Comparison of ENCODE assay signal across 21 cellular contexts in genomic region chr4:58138786-58139185, GRCh38.
DNase-seq lines count a peak whose midpoint lies in the region; ATAC-seq and FAIRE-seq lines count a peak whose summit lies in the region.
"Had no signal": no experiment of that assay in that cellular context is flagged by ENCODE, and none has a peak within 500 bp of the region (broad histone marks: within the 10 kb centered on the region; RNA-seq: fewer than 3 reads in every experiment).

No MANE protein-coding gene starts in this region.

- no peak overlapping the region for H3K27ac Mint-ChIP-seq in activated CD4-positive, alpha-beta T cell treated with anti-CD3 and anti-CD28 coated beads, Interleukin-2, amount 10 ng/mL, durations not matched to agents 24 days and 14 days
- H3K27ac Mint-ChIP-seq: CD4-positive, alpha-beta memory T cell had no signal

- H3K4me3 ChIP-seq in mesodermal cell (ENCODE audit: extremely low read depth, insufficient read depth, low read length, poor library complexity, severe bottlenecking), result no peak overlapping the region
- H3K4me3 ChIP-seq: GM12878, GM23248, SJCRH30 had no signal

- no peak overlapping the region for H3K4me3 Mint-ChIP-seq in activated CD4-positive, alpha-beta T cell treated with anti-CD3 and anti-CD28 coated beads, Interleukin-2, amount 10 ng/mL, durations not matched to agents 24 days and 14 days
- H3K4me3 Mint-ChIP-seq: CD4-positive, alpha-beta memory T cell had no signal

- intact Hi-C loops in activated CD4-positive, alpha-beta T cell treated with anti-CD3 and anti-CD28 coated beads, Interleukin-2, amount 10 ng/mL, durations not matched to agents 24 days and 14 days (cut with micrococcal nuclease), result no loop called here

- H3K9me3 ChIP-seq in mesodermal cell (ENCODE audit: control insufficient read depth, low read length), result no peaks in the 10 kb centered on the region
- H3K9me3 ChIP-seq: SJCRH30 had no signal

- H3K36me3 ChIP-seq in mesodermal cell (ENCODE audit: control insufficient read depth, insufficient read depth, low read length), result no peaks in the 10 kb centered on the region
- H3K36me3 ChIP-seq: SJCRH30 had no signal

- FAIRE-seq in RCC 7860 (lab: Jason Lieb, UNC), result no peak
- FAIRE-seq: G401.6, GM12878 had no signal

- no peaks in the 10 kb centered on the region for H3K9me3 Mint-ChIP-seq in activated CD4-positive, alpha-beta T cell treated with anti-CD3 and anti-CD28 coated beads, Interleukin-2, amount 10 ng/mL, durations not matched to agents 24 days and 14 days

- no CpG with 5 or more reads among the region's 2 CpGs for WGBS in mesodermal cell (ENCODE audit: insufficient coverage in 2 of 2), 2 experiments

- H3K36me3 Mint-ChIP-seq in activated CD4-positive, alpha-beta T cell treated with anti-CD3 and anti-CD28 coated beads, Interleukin-2, amount 10 ng/mL, durations not matched to agents 24 days and 14 days (ENCODE audit: low read depth), result no peaks in the 10 kb centered on the region
- H3K36me3 Mint-ChIP-seq: CD4-positive, alpha-beta memory T cell had no signal

- H3K27me3 Mint-ChIP-seq in activated CD4-positive, alpha-beta T cell treated with anti-CD3 and anti-CD28 coated beads, Interleukin-2, amount 10 ng/mL, durations not matched to agents 24 days and 14 days, result no peaks in the 10 kb centered on the region
- H3K27me3 Mint-ChIP-seq: CD4-positive, alpha-beta memory T cell had no signal

- H3K4me1 Mint-ChIP-seq in activated CD4-positive, alpha-beta T cell treated with anti-CD3 and anti-CD28 coated beads, Interleukin-2, amount 10 ng/mL, durations not matched to agents 24 days and 14 days, result no peaks in the 10 kb centered on the region
- H3K4me1 Mint-ChIP-seq: CD4-positive, alpha-beta memory T cell had no signal

- peak overlapping the region; percentile 30 for H3K27ac ChIP-seq in mesodermal cell (ENCODE audit: low read depth, low read length, severe bottlenecking)
- H3K27ac ChIP-seq: GM23248, KMS-11, SJCRH30 had no signal

- H3K4me1 ChIP-seq in mesodermal cell (ENCODE audit: control insufficient read depth, insufficient read depth, low read length, poor library complexity, severe bottlenecking), result no peaks in the 10 kb centered on the region
- H3K4me1 ChIP-seq: SJCRH30 had no signal

- peak; percentile 1 for DNase-seq in NCI-H1092 (lab: John Stamatoyannopoulos, UW)
- DNase-seq in NCI-H2171 treated with DMSO at 0.1 percent for 48 hours (lab: John Stamatoyannopoulos, UW), result peak; percentile 81
- peak; percentile 48 for DNase-seq in SK-N-DZ (ENCODE audit: low spot score)
- no peak for DNase-seq in activated CD4-positive, alpha-beta T cell treated with anti-CD3 and anti-CD28 coated beads, Interleukin-2, amount 10 ng/mL, durations not matched to agents 24 days and 14 days
- DNase-seq in A172 (ENCODE audit: low spot score), result no peak
- DNase-seq in RCC 7860 (ENCODE audit: low spot score), result no peak
- DNase-seq: Calu3; CD4-positive, alpha-beta memory T cell; DMS79 treated with DMSO at 0.1 percent for 48 hours; GM23248; NCI-H187; NCI-H510A treated with DMSO at 0.1 percent for 48 hours; OCI-M1; RPMI8226; SJCRH30; T-helper 9 cell had no signal

- no peak for ATAC-seq in HG03432 (IDR thresholded peaks at IDR 0.05; ENCODE audit: unreplicated experiment)
- ATAC-seq: GM12878 had no signal

Comparison
In these comparisons a context has a peak if more than half of its experiments do, and no peak if none do; other contexts are left out.
1. DNase-seq: peak in NCI-H1092 (single experiment), NCI-H2171 treated with DMSO at 0.1 percent for 48 hours (single experiment) and SK-N-DZ (single experiment); none in activated CD4-positive, alpha-beta T cell treated with anti-CD3 and anti-CD28 coated beads, Interleukin-2, amount 10 ng/mL, durations not matched to agents 24 days and 14 days (single experiment), A172 (single experiment) and RCC 7860 (single experiment).